ENCODE assay signal across 20 cellular contexts in the genomic region with DNA sequence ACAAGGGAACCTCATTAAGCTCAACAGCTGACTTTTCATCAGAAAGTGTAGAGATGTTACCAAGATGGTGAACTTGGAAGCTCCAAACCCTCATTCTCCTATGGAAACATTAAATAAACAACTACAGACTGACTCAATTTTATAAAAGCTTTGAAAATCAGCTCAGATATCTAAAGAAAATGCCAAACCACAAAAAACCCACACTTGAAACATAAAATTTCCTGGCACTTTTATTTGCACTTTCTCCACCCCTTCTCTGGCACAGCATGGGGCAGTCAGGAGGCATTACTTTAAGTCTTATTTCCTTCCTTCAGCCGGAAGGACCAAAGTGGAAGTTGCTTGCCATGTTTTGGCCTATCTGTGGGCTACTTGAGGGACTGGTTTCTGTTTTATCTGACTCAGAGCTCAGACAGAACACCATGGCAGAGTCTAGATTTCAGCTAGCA.
A peak's percentile ranks its signal among the peaks of the same experiment; 100 is the strongest.
DNase-seq lines count a peak whose midpoint lies in the region; ATAC-seq and TF ChIP-seq lines count a peak whose summit lies in the region.
"Had no signal": no experiment of that assay in that cellular context is flagged by ENCODE, and none has a peak within 500 bp of the region (broad histone marks: within the 10 kb centered on the region; RNA-seq: fewer than 3 reads in every experiment).

No MANE protein-coding gene starts in this region.

- H3K9me3 Mint-ChIP-seq in activated naive CD8-positive, alpha-beta T cell treated with anti-CD3 and anti-CD28 coated beads, Interleukin-2, amount 50 U/mL, for 24 hours = peaks cover 13% of the 10 kb centered on the region

- peaks cover 16% of the 10 kb centered on the region for H3K4me1 ChIP-seq in Loucy (ENCODE audit: insufficient read depth, low read length, poor library complexity, severe bottlenecking)
- H3K4me1 ChIP-seq in left lung = no peaks in the 10 kb centered on the region

- peaks cover 5% of the 10 kb centered on the region for H3K36me3 Mint-ChIP-seq in activated naive CD8-positive, alpha-beta T cell treated with anti-CD3 and anti-CD28 coated beads, Interleukin-2, amount 50 U/mL, for 24 hours (ENCODE audit: low read depth)
- H3K36me3 Mint-ChIP-seq: CD4-positive, alpha-beta memory T cell; stimulated activated memory B cell treated with anti-CD40 and anti-IgM and Interleukin-4, amounts not matched to agents 10 μg/mL and 1 μg/mL and 100 μg/mL, for 72 hours had no signal

- H3K4me2 ChIP-seq in Loucy (ENCODE audit: low read depth, low read length, poor library complexity, severe bottlenecking) = peak overlapping the region; percentile 46

- no peaks in the 10 kb centered on the region for H4K20me1 ChIP-seq in Loucy (ENCODE audit: insufficient read depth, low read length, poor library complexity, severe bottlenecking)

- intact Hi-C loops in left lung (cut with DNase I) = no loop called here

- peak overlapping the region; percentile 21 for H3K9ac ChIP-seq in Loucy (ENCODE audit: low read depth, low read length, poor library complexity, severe bottlenecking)

- peak; percentile 71 for ATAC-seq in activated naive CD8-positive, alpha-beta T cell treated with anti-CD3 and anti-CD28 coated beads, Interleukin-2, amount 50 U/mL, for 24 hours
- ATAC-seq in left lung = no peak
- no peak for ATAC-seq in GM21576 (IDR thresholded peaks at IDR 0.05; ENCODE audit: unreplicated experiment)
- ATAC-seq in esophagus mucosa = no peak
- ATAC-seq: stimulated activated memory B cell treated with anti-CD40 and anti-IgM and Interleukin-4, amounts not matched to agents 10 μg/mL and 1 μg/mL and 100 μg/mL, for 72 hours had no signal

- no peaks in the 10 kb centered on the region for H3K9me2 ChIP-seq in Loucy (replicated peaks; ENCODE audit: low read depth, low read length)

- H3K4me3 Mint-ChIP-seq in activated naive CD8-positive, alpha-beta T cell treated with anti-CD3 and anti-CD28 coated beads, Interleukin-2, amount 50 U/mL, for 24 hours = no peak overlapping the region
- H3K4me3 Mint-ChIP-seq: CD4-positive, alpha-beta memory T cell; stimulated activated memory B cell treated with anti-CD40 and anti-IgM and Interleukin-4, amounts not matched to agents 10 μg/mL and 1 μg/mL and 100 μg/mL, for 72 hours had no signal

- no peaks in the 10 kb centered on the region for H3K79me2 ChIP-seq in Loucy (ENCODE audit: insufficient read depth, low read length)

- H3K27me3 ChIP-seq in Loucy (ENCODE audit: insufficient read depth, low read length, poor library complexity, severe bottlenecking) = no peaks in the 10 kb centered on the region
- no peaks in the 10 kb centered on the region for H3K27me3 ChIP-seq in left lung

- H3K4me3 ChIP-seq in Loucy (ENCODE audit: low read length, poor library complexity, severe bottlenecking) = peak overlapping the region; percentile 21
- H3K4me3 ChIP-seq in left lung = no peak overlapping the region
- H3K4me3 ChIP-seq: lung had no signal

- H3K27ac Mint-ChIP-seq in activated naive CD8-positive, alpha-beta T cell treated with anti-CD3 and anti-CD28 coated beads, Interleukin-2, amount 50 U/mL, for 24 hours = no peak overlapping the region
- H3K27ac Mint-ChIP-seq: CD4-positive, alpha-beta memory T cell; stimulated activated memory B cell treated with anti-CD40 and anti-IgM and Interleukin-4, amounts not matched to agents 10 μg/mL and 1 μg/mL and 100 μg/mL, for 72 hours had no signal

- H3K36me3 ChIP-seq in Loucy (ENCODE audit: insufficient read depth, low read length) (no peaks in the 10 kb centered on the region), left lung (no peaks in the 10 kb centered on the region)

- no peak overlapping the region for H3K27ac ChIP-seq in left lung

- H3K27me3 Mint-ChIP-seq in activated naive CD8-positive, alpha-beta T cell treated with anti-CD3 and anti-CD28 coated beads, Interleukin-2, amount 50 U/mL, for 24 hours = no peaks in the 10 kb centered on the region
- H3K27me3 Mint-ChIP-seq: CD4-positive, alpha-beta memory T cell; stimulated activated memory B cell treated with anti-CD40 and anti-IgM and Interleukin-4, amounts not matched to agents 10 μg/mL and 1 μg/mL and 100 μg/mL, for 72 hours had no signal

- peak overlapping the region; percentile 34 for H2AFZ ChIP-seq in Loucy (ENCODE audit: low read length)

- DNase-seq in stimulated activated CD4-positive, alpha-beta T cell treated with anti-CD3 and anti-CD28 coated beads, Interleukin-15, amount 100 ng/mL, for 24 hours = peak; percentile 6
- DNase-seq in stimulated activated CD4-positive, alpha-beta T cell treated with anti-CD3 and anti-CD28 coated beads, Interleukin-4, amount 100 ng/mL, for 4 hours = no peak
- DNase-seq in activated naive CD8-positive, alpha-beta T cell treated with anti-CD3 and anti-CD28 coated beads, Interleukin-2, amount 50 U/mL, for 24 hours = no peak
- no peak for DNase-seq in left lung
- no peak for DNase-seq in NCI-H2107 treated with DMSO at 0.1 percent for 48 hours (lab: John Stamatoyannopoulos, UW; ENCODE audit: unreplicated experiment)
- DNase-seq: activated CD4-positive, CD25-positive, alpha-beta regulatory T cell treated with anti-CD3 and anti-CD28 coated beads, Interleukin-2, amount 50 U/mL, for 72 hours; activated effector memory CD4-positive, alpha-beta T cell treated with anti-CD3 and anti-CD28 coated beads, Interleukin-2, amount 50 U/mL, for 16 hours; amniotic stem cell; CD4-positive, alpha-beta memory T cell; DMS79; NCI-H1436 treated with DMSO at 0.1 percent for 48 hours; NCI-H2171; NCI-H526; stimulated activated CD4-positive, alpha-beta T cell treated with anti-CD3 and anti-CD28 coated beads, Interleukin-1b, Interleukin-23, amount 100 ng/mL, for 48 hours; T1000 had no signal

- H3K4me1 Mint-ChIP-seq in activated naive CD8-positive, alpha-beta T cell treated with anti-CD3 and anti-CD28 coated beads, Interleukin-2, amount 50 U/mL, for 24 hours = peaks cover 9% of the 10 kb centered on the region
- H3K4me1 Mint-ChIP-seq: stimulated activated memory B cell treated with anti-CD40 and anti-IgM and Interleukin-4, amounts not matched to agents 10 μg/mL and 1 μg/mL and 100 μg/mL, for 72 hours had no signal

- H3K9me3 ChIP-seq in Loucy (ENCODE audit: insufficient read depth, low read depth, low read length) (0 out of 2 replicates have a peak, but pooled peaks cover 2% of the 10 kb centered on the region), left lung (peaks cover 0 to 3% of the 10 kb centered on the region in 2 donors)

- TF ChIP-seq CTCF in Loucy (conservative IDR thresholded peaks at IDR 0.05; ENCODE audit: low read length) (no peak), left lung (IDR thresholded peaks at IDR 0.05) (no peak)

- peaks cover 7% of the 10 kb centered on the region; the same call in 1 of the 2 replicates for H3F3A ChIP-seq in Loucy (ENCODE audit: low read depth)
